ENCODE assay signal across 8 cellular contexts in the genomic region with DNA sequence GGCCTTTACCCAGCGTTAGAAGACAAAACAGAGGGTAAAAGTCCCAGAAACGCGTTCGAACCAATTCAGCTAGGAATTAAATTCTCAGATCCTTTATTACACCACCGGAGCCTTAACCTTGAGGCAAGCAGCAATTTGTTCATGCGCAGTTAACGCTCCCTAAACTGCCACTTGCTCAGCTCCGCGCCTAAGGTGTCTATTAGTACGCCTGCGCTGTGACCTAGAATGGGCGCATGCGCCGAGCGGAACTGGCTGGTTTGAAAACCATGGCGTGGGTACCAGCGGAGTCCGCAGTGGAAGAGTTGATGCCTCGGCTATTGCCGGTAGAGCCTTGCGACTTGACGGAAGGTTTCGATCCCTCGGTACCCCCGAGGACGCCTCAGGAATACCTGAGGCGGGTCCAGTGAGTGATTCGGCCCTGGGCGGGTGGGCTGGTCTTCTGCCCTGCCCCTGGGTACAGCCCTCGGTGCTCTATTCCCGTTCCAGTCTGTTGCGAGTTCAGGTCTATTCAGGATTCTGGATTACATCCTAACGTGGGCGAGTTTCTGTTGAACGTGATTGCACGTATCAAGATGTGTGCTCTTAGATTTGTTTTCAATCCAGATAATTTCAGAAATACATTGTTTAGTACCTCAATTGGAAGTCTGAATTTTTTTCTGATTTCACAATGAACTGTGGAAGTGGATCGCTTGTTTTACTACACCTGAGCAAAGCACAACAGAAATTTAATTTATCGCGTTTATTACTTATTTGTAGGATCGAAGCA. TPM values are rescaled to one million over a fixed set of nuclear protein-coding genes. Genes with fewer than 3 reads are reported as not detected.
DNase-seq lines count a peak whose midpoint lies in the region; ATAC-seq, FAIRE-seq and TF ChIP-seq lines count a peak whose summit lies in the region.

A gene with protein sequence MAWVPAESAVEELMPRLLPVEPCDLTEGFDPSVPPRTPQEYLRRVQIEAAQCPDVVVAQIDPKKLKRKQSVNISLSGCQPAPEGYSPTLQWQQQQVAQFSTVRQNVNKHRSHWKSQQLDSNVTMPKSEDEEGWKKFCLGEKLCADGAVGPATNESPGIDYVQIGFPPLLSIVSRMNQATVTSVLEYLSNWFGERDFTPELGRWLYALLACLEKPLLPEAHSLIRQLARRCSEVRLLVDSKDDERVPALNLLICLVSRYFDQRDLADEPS (plus strand): TSS at position 251 of the 766 bp plus-strand sequence. CDS start 16 bp downstream, at position 267.

- H3K27ac ChIP-seq in pancreas (peak within 1 kb of the TSS; percentile 37 to 74 (median 55)), tibial artery (peak within 1 kb of the TSS; percentile 74 to 82)

- H3K27me3 ChIP-seq in pancreas (no peaks in the 10 kb centered on the region), tibial artery (no peaks in the 10 kb centered on the region)

- DNase-seq in GM12864 (ENCODE audit: low read depth) (peak; percentile 93), NCI-H1417 (lab: John Stamatoyannopoulos, UW) (peak; percentile 96 to 99 (median 98)), SW 1271 (lab: John Stamatoyannopoulos, UW) (peak; percentile 84 to 95), Right ventricle myocardium superior (peak; percentile 97), pancreas (peak; percentile 90 to 98 (median 94)), tibial artery (peak; percentile 95)
- peak; percentile 85 for DNase-seq in activated naive CD8-positive, alpha-beta T cell treated with anti-CD3 and anti-CD28 coated beads, Interleukin-2, amount 50 U/mL, for 16 hours (ENCODE audit: low read depth, low spot score)

- intact Hi-C loops in Right ventricle myocardium superior (cut with DNase I) = no loop called here
- intact Hi-C loops in pancreas (cut with DNase I) = no loop called here
- intact Hi-C loops in tibial artery (cut with DNase I; ENCODE audit: low total_unique reads) = no loop called here

- H3K36me3 ChIP-seq in pancreas (peaks cover 0 to 6% (median 5%) of the 10 kb centered on the region in 3 donors), tibial artery (peaks cover 5 to 19% (median 12%) of the 10 kb centered on the region in 3 donors)

- peaks cover 0 to 11% (median 7%) of the 10 kb centered on the region in 3 donors for H3K4me1 ChIP-seq in pancreas
- peaks cover 0 to 11% (median 5%) of the 10 kb centered on the region in 4 donors for H3K4me1 ChIP-seq in tibial artery

- peak; percentile 84 for FAIRE-seq in pancreas (lab: Jason Lieb, UNC)

- ATAC-seq in HG02759 (IDR thresholded peaks at IDR 0.05; ENCODE audit: unreplicated experiment) (peak; percentile 88), Right ventricle myocardium superior (ENCODE audit: poor library complexity) (peak; percentile 100), pancreas (peak; percentile 97 to 99 (median 97))

- no peak for TF ChIP-seq CTCF in GM12864 (IDR thresholded peaks at IDR 0.05; ENCODE audit: low read depth, low read length, missing control alignments)
- no peak for TF ChIP-seq CTCF in pancreas (IDR thresholded peaks at IDR 0.05)
- TF ChIP-seq CTCF in tibial artery (IDR thresholded peaks at IDR 0.05) = no peak

- H3K4me3 ChIP-seq in GM12864 (ENCODE audit: low read depth, low read length) = peak within 1 kb of the TSS; percentile 67
- H3K4me3 ChIP-seq in pancreas = peak within 1 kb of the TSS; percentile 27 to 72 (median 66)
- H3K4me3 ChIP-seq in tibial artery = peak within 1 kb of the TSS; percentile 65 to 69

- 0% methylated on average over 40 of the region's 40 CpGs for WGBS in pancreas, 2 donors

- H3K9me3 ChIP-seq in pancreas (no peaks in the 10 kb centered on the region), tibial artery (no peaks in the 10 kb centered on the region)

RNA-seq across cellular contexts. Expression of the gene that starts here (rescaled TPM):
- 5.1 TPM for total RNA-seq in Right ventricle myocardium superior
- 1 to 10 TPM; 3.1 to 5.6 (median 4.7) TPM for total RNA-seq in pancreas
- 1 to 10 TPM; 4.3 to 8.8 TPM for polyA plus RNA-seq in pancreas

Comparison
In these comparisons a context has a peak if more than half of its experiments do, and no peak if none do; other contexts are left out.
1. Peak in every context shown above with its lines: DNase-seq, ATAC-seq, H3K4me3 ChIP-seq and H3K27ac ChIP-seq.